Comparison of ENCODE assay signal across 8 cellular contexts in genomic region chr4:176320976-176321361, GRCh38. TPM values are rescaled to one million over a fixed set of nuclear protein-coding genes. Genes with fewer than 3 reads are reported as not detected.
DNase-seq lines count a peak whose midpoint lies in the region; ATAC-seq and TF ChIP-seq lines count a peak whose summit lies in the region.

No MANE protein-coding gene starts in this region.

- H3K27ac ChIP-seq in mammary epithelial cell (ENCODE audit: insufficient read depth, low read depth, low read length): peak overlapping the region; percentile 92

- peak overlapping the region; percentile 90 to 96 (median 92) for H3K4me3 Mint-ChIP-seq in IgD-negative memory B cell

- in situ Hi-C loops in mammary epithelial cell (cut with MboI; ENCODE audit: low sequenced_read_pairs in 2 of 2): no loop called here

- H3K9me3 ChIP-seq in BE2C (no peaks in the 10 kb centered on the region), mammary epithelial cell (replicated peaks; ENCODE audit: insufficient read depth, low read length) (no peaks in the 10 kb centered on the region), mononuclear cell (ENCODE audit: low read depth, low read length) (no peaks in the 10 kb centered on the region)

- ATAC-seq in HG02970 (IDR thresholded peaks at IDR 0.05; ENCODE audit: low FRiP score, unreplicated experiment) (no peak), sciatic nerve (no peak)

- peak overlapping the region; percentile 86 to 96 (median 96) for H3K27ac Mint-ChIP-seq in IgD-negative memory B cell

- H3K27me3 ChIP-seq in BE2C (no peaks in the 10 kb centered on the region), mammary epithelial cell (ENCODE audit: insufficient read depth, low read length) (no peaks in the 10 kb centered on the region), mononuclear cell (ENCODE audit: insufficient read depth, low read length) (no peaks in the 10 kb centered on the region)

- H3K36me3 ChIP-seq in BE2C (peaks cover 3% of the 10 kb centered on the region; the same call in 1 of the 2 replicates), mammary epithelial cell (ENCODE audit: insufficient read depth, low read length) (peaks cover 7% of the 10 kb centered on the region)

- H3K4me2 ChIP-seq in mammary epithelial cell (ENCODE audit: insufficient read depth, low read depth, low read length): peak overlapping the region; percentile 89

- CTCF ChIA-PET in mammary epithelial cell (lab: Charles Lee; ENCODE audit: low non-redundant PET): no interaction called here

- dilution Hi-C loops in mammary epithelial cell (cut with HindIII; ENCODE audit: low sequenced_read_pairs): no loop called here

- peak overlapping the region; percentile 99 for H3K9ac ChIP-seq in mammary epithelial cell (ENCODE audit: insufficient read depth, low read length)

- intact Hi-C loops in mammary epithelial cell (cut with micrococcal nuclease): loop anchor here (2.0 to 5.0 kb wide), 2 partner anchors 50 to 289 kb away; no protein-coding TSS in a partner anchor
- intact Hi-C loops in sciatic nerve (cut with DNase I): no loop called here

- H3K4me1 ChIP-seq in BE2C (no peaks in the 10 kb centered on the region), mammary epithelial cell (ENCODE audit: insufficient read depth, low read length) (peaks cover 2% of the 10 kb centered on the region), mononuclear cell (ENCODE audit: insufficient read depth, low read length) (peaks cover 34% of the 10 kb centered on the region)

- 3% methylated on average over 6 of the region's 6 CpGs for WGBS in mammary epithelial cell (ENCODE audit: low coverage, missing lambda C conversion rate)

- H3K4me3 ChIP-seq in BE2C (ENCODE audit: low read depth, low read length) (peak overlapping the region; percentile 94), mammary epithelial cell (replicated peaks in 1 of 3; ENCODE audit: insufficient read depth in 1 of 3, low read depth in 2 of 3, low read length in 3 of 3) (peak overlapping the region; percentile 98 to 99 (median 98)), mononuclear cell (ENCODE audit: low read length) (peak overlapping the region; percentile 85)

- no peaks in the 10 kb centered on the region for H3K9me3 Mint-ChIP-seq in IgD-negative memory B cell

- DNase-seq in BE2C (no peak), mammary epithelial cell (no peak), sciatic nerve (ENCODE audit: low spot score) (no peak), NCI-H2107 (lab: John Stamatoyannopoulos, UW) (no peak), SHP77 (lab: John Stamatoyannopoulos, UW) (no peak)

- H2AFZ ChIP-seq in mammary epithelial cell (ENCODE audit: low read depth, low read length): peak overlapping the region; percentile 92

- peaks cover 29 to 51% (median 38%) of the 10 kb centered on the region in 3 donors for H3K4me1 Mint-ChIP-seq in IgD-negative memory B cell

- TF ChIP-seq CTCF in BE2C (IDR thresholded peaks at IDR 0.05; ENCODE audit: low read depth, low read length) (no peak), mammary epithelial cell (conservative IDR thresholded peaks at IDR 0.05 in 1 of 2, IDR thresholded peaks at IDR 0.05 in 1 of 2; ENCODE audit: extremely low read depth in 1 of 2, insufficient read depth in 1 of 2, low read depth in 1 of 2, low read length in 2 of 2) (no peak)

- H3K27me3 Mint-ChIP-seq in IgD-negative memory B cell: no peaks in the 10 kb centered on the region

- TSS peak; percentile 37 for BruUV-seq in mammary epithelial cell (replicated peaks; lab: Mats Ljungman, UMichigan)

- peaks cover 59% of the 10 kb centered on the region for H3K79me2 ChIP-seq in mammary epithelial cell (ENCODE audit: insufficient read depth, low read length)

- no peaks in the 10 kb centered on the region for H4K20me1 ChIP-seq in mammary epithelial cell (ENCODE audit: insufficient read depth, low read length)

- H3K36me3 Mint-ChIP-seq in IgD-negative memory B cell: peaks cover 3% of the 10 kb centered on the region

RNA-seq across cellular contexts. Expression of gene SPCS3, which starts 1.2 kb away (rescaled TPM):
- 44.6 TPM for polyA plus RNA-seq in BE2C (2012; ENCODE audit: insufficient read depth, insufficient read length, low read depth)
- 53.5 TPM for polyA plus RNA-seq in IgD-negative memory B cell
- total RNA-seq in mammary epithelial cell: 100 to 1,000 TPM in 1 of 2 donors, 10 to 100 TPM in 1; 88.2 to 142 TPM
- 36.0 TPM for polyA plus RNA-seq in mammary epithelial cell
- 18.2 TPM for polyA minus RNA-seq in mammary epithelial cell
- total RNA-seq in mononuclear cell: 145 TPM
- total RNA-seq in sciatic nerve: 122 TPM

RNA-seq across cellular contexts. Expression of gene ASB5, which starts 51.9 kb away (rescaled TPM):
- polyA plus RNA-seq in BE2C (2012; ENCODE audit: insufficient read depth, insufficient read length, low read depth): not detected
- polyA plus RNA-seq in IgD-negative memory B cell: not detected
- not detected for total RNA-seq in mammary epithelial cell
- polyA plus RNA-seq in mammary epithelial cell: 0.01 TPM
- not detected for polyA minus RNA-seq in mammary epithelial cell
- not detected for total RNA-seq in mononuclear cell
- total RNA-seq in sciatic nerve: 0.09 TPM
